In genomic region chr20:50153500-50154377, GRCh38 we compare ENCODE assay signal across 8 cellular contexts. TPM values are rescaled to one million over a fixed set of nuclear protein-coding genes. Genes with fewer than 3 reads are reported as not detected.
A peak's percentile ranks its signal among the peaks of the same experiment; 100 is the strongest.
DNase-seq lines count a peak whose midpoint lies in the region; ATAC-seq and TF ChIP-seq lines count a peak whose summit lies in the region.

TSS of gene PEDS1 (minus strand) at chr20:50153723. CDS start at chr20:50153637, 86 bp downstream.

- peak; percentile 71 for TF ChIP-seq POLR2A in GM10847 (IDR thresholded peaks at IDR 0.05; ENCODE audit: extremely low read depth, insufficient read length)
- peak; percentile 74 to 87 for TF ChIP-seq POLR2A in heart left ventricle (IDR thresholded peaks at IDR 0.05)

- H3K36me3 Mint-ChIP-seq in T-cell (peaks cover 3% of the 10 kb centered on the region), progenitor cell of endocrine pancreas (ENCODE audit: insufficient read depth) (peaks cover 7% of the 10 kb centered on the region)

- H3K9me3 Mint-ChIP-seq in T-cell: no peaks in the 10 kb centered on the region
- no peaks in the 10 kb centered on the region for H3K9me3 Mint-ChIP-seq in progenitor cell of endocrine pancreas (ENCODE audit: low read depth)

- peaks cover 41 to 51% (median 42%) of the 10 kb centered on the region in 3 donors for H3K4me1 Mint-ChIP-seq in T-cell
- H3K4me1 Mint-ChIP-seq in progenitor cell of endocrine pancreas (ENCODE audit: low read depth): peaks cover 30% of the 10 kb centered on the region

- intact Hi-C loops in heart left ventricle (cut with DNase I): loop anchor here in 2 of 10 donors (1.0 to 5.0 kb wide), 3 partner anchors 13 to 36 kb away; no protein-coding TSS in a partner anchor
- intact Hi-C loops in upper lobe of right lung (cut with DNase I): no loop called here

- H3K4me1 ChIP-seq in heart left ventricle (peaks cover 7 to 50% (median 39%) of the 10 kb centered on the region in 12 donors), upper lobe of right lung (peaks cover 40% of the 10 kb centered on the region)

- H3K27me3 ChIP-seq in heart left ventricle (no peaks in the 10 kb centered on the region), upper lobe of right lung (no peaks in the 10 kb centered on the region)

- DNase-seq in NCI-H1105 treated with DMSO at 0.1 percent for 48 hours (lab: John Stamatoyannopoulos, UW): peak; percentile 85
- peak; percentile 45 to 84 (median 71) for DNase-seq in T-cell
- peak; percentile 94 to 97 (median 95) for DNase-seq in heart left ventricle
- peak; percentile 83 for DNase-seq in progenitor cell of endocrine pancreas (ENCODE audit: low spot score, unreplicated experiment)
- peak; percentile 97 for DNase-seq in upper lobe of right lung

- peak; percentile 90 for ATAC-seq in HG02623 (IDR thresholded peaks at IDR 0.05; ENCODE audit: unreplicated experiment)
- ATAC-seq in T-cell (replicated peaks in 1 of 4): peak; percentile 97 to 98 (median 98)
- ATAC-seq in heart left ventricle: peak; percentile 95 to 98 (median 97)
- ATAC-seq in upper lobe of right lung: peak; percentile 94

- TF ChIP-seq CTCF in heart left ventricle (IDR thresholded peaks at IDR 0.05) (peak in 1 of 12 donors; percentile 15), progenitor cell of endocrine pancreas (IDR thresholded peaks at IDR 0.05; ENCODE audit: unreplicated experiment) (peak; percentile 15), upper lobe of right lung (IDR thresholded peaks at IDR 0.05) (no peak)

- POLR2A ChIA-PET in T-cell (lab: Charles Lee): interaction anchor here (0.5 to 1.3 kb wide), 8 partner anchors 25 to 774 kb away, joined by 3 to 6 read pairs (median 4); no protein-coding TSS in a partner anchor

- peak within 1 kb of the TSS; percentile 89 to 95 for H3K27ac Mint-ChIP-seq in T-cell
- peak within 1 kb of the TSS; percentile 90 for H3K27ac Mint-ChIP-seq in progenitor cell of endocrine pancreas

- H3K36me3 ChIP-seq in heart left ventricle (peaks cover 0 to 7% (median 0%) of the 10 kb centered on the region in 9 donors), upper lobe of right lung (peaks cover under 1% of the 10 kb centered on the region)

- H3K4me3 Mint-ChIP-seq in T-cell: peak within 1 kb of the TSS; percentile 85 to 89 (median 87)
- H3K4me3 Mint-ChIP-seq in progenitor cell of endocrine pancreas (ENCODE audit: low read depth): peak within 1 kb of the TSS; percentile 84

- H3K27me3 Mint-ChIP-seq in T-cell (no peaks in the 10 kb centered on the region), progenitor cell of endocrine pancreas (peaks cover 4% of the 10 kb centered on the region)

- H3K9me3 ChIP-seq in heart left ventricle (no peaks in the 10 kb centered on the region), upper lobe of right lung (no peaks in the 10 kb centered on the region)

- WGBS in adipose tissue, 3 donors: 2 to 3% (median 3%) methylated on average over 83 to 99 of the region's 99 CpGs
- 1 to 7% (median 3%) methylated on average over 47 to 99 of the region's 99 CpGs for WGBS in heart left ventricle, 4 donors

- H3K27ac ChIP-seq in adipose tissue (ENCODE audit: low read depth, low read length): no peak within 1 kb of the TSS
- H3K27ac ChIP-seq in heart left ventricle: peak within 1 kb of the TSS; percentile 54 to 98 (median 94)
- H3K27ac ChIP-seq in upper lobe of right lung: peak within 1 kb of the TSS; percentile 95

- CTCF ChIA-PET in T-cell (lab: Charles Lee): interaction anchor here (0.6 to 2.9 kb wide), 10 partner anchors 10 to 172 kb away, joined by 3 to 20 read pairs (median 5); partner anchors contain the start of gene UBE2V1 (in 1 of the 2)

- H3K4me3 ChIP-seq in heart left ventricle (peak within 1 kb of the TSS; percentile 37 to 100 (median 97)), upper lobe of right lung (peak within 1 kb of the TSS; percentile 99)

RNA-seq across cellular contexts. Expression of gene PEDS1, which starts in this region (rescaled TPM):
- 10 to 100 TPM; 17.6 to 20.0 (median 18.3) TPM for total RNA-seq in T-cell
- polyA plus RNA-seq in adipose tissue: 10 to 100 TPM; 10.6 to 53.5 (median 21.8) TPM
- 10 to 100 TPM; 13.7 to 37.4 (median 23.6) TPM for total RNA-seq in heart left ventricle
- polyA plus RNA-seq in heart left ventricle: 10 to 100 TPM; 28.4 to 35.3 TPM
- 26.0 and 31.0 TPM in 2 replicates for total RNA-seq in progenitor cell of endocrine pancreas
- 31.3 TPM for total RNA-seq in upper lobe of right lung
